Comparison of ENCODE assay signal across 12 cellular contexts in the genomic region with DNA sequence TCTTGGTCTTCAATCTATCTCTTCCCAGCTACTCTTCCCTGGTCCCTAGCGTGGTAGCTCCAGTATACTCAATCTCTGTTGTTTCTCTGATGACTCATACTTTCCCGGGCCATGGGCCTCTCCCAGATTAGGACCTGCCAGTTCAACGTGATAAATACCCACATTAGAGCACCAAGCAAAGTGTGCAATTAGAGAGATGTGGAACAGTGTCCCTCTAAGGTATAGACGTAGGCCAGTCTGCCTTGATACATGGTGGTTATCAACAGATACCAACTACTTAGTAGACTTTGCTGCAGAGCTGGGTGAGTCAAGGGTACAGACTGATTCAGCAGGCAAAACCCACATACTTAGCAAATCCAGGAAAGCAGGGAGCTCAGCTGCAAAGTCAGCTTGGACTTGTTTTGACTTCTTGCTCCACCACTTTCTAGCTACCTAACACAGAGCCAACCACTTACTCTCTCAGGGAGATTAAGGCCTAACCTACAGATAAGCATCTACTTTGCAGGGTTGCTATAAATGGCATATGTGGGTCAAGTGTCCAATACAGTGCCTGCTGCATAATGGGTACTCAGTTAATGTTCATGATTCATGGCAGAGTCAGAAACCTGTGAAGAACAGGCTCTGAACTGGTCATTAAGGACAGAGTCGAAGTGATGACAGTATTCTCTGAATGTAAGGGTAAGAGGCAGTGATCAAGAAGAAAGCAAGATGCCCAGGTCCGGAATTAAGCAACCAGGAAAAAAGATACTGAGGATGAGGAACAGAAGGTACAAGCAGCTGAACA.
DNase-seq lines count a peak whose midpoint lies in the region; ATAC-seq and FAIRE-seq lines count a peak whose summit lies in the region.
"Had no signal": no experiment of that assay in that cellular context is flagged by ENCODE, and none has a peak within 500 bp of the region (broad histone marks: within the 10 kb centered on the region; RNA-seq: fewer than 3 reads in every experiment).

No MANE protein-coding gene starts in this region.

- 72 to 73% methylated on average over 4 to 5 of the region's 6 CpGs for WGBS in mesodermal cell (ENCODE audit: insufficient coverage in 2 of 2), 2 experiments

- DNase-seq in Daoy (ENCODE audit: low read depth) (peak; percentile 79), NCI-H226 (peak; percentile 78), epithelial cell of prostate (ENCODE audit: low read depth, low spot score) (peak; percentile 82), DMS 273 (lab: John Stamatoyannopoulos, UW; ENCODE audit: unreplicated experiment) (no peak), T-helper 1 cell (no peak), RCC 7860 (ENCODE audit: low spot score) (no peak)
- DNase-seq: COR-L47; natural killer cell; stimulated activated CD4-positive, alpha-beta T cell treated with anti-CD3 and anti-CD28 coated beads, Interleukin-4, amount 100 ng/mL, for 1 hour had no signal

- H3K36me3 ChIP-seq in mesodermal cell (ENCODE audit: control insufficient read depth, insufficient read depth, low read length): no peaks in the 10 kb centered on the region
- H3K36me3 ChIP-seq: tibial nerve had no signal

- H3K27ac ChIP-seq in epithelial cell of prostate: peak overlapping the region; percentile 18
- peak overlapping the region; percentile 43 for H3K27ac ChIP-seq in mesodermal cell (ENCODE audit: low read depth, low read length, severe bottlenecking)
- H3K27ac ChIP-seq: tibial nerve had no signal

- no peak overlapping the region for H3K4me3 ChIP-seq in mesodermal cell (ENCODE audit: extremely low read depth, insufficient read depth, low read length, poor library complexity, severe bottlenecking)
- H3K4me3 ChIP-seq: tibial nerve had no signal

- peaks cover 9% of the 10 kb centered on the region for H3K4me1 ChIP-seq in mesodermal cell (ENCODE audit: control insufficient read depth, insufficient read depth, low read length, poor library complexity, severe bottlenecking)
- H3K4me1 ChIP-seq: tibial nerve had no signal

- H3K9me3 ChIP-seq in mesodermal cell (ENCODE audit: control insufficient read depth, low read length): no peaks in the 10 kb centered on the region
- H3K9me3 ChIP-seq: tibial nerve had no signal

- ATAC-seq in HG03571 (IDR thresholded peaks at IDR 0.05; ENCODE audit: unreplicated experiment): no peak
- ATAC-seq: natural killer cell had no signal

- no peak for FAIRE-seq in RCC 7860 (lab: Jason Lieb, UNC)

Comparison
In these comparisons a context has a peak if more than half of its experiments do, and no peak if none do; other contexts are left out.
1. DNase-seq: peak in Daoy (single experiment), NCI-H226 (single experiment) and epithelial cell of prostate (single experiment); none in DMS 273 (single experiment), T-helper 1 cell (0 of 5) and RCC 7860 (single experiment).